ENCODE assay signal across 1 cellular context in the genomic region with DNA sequence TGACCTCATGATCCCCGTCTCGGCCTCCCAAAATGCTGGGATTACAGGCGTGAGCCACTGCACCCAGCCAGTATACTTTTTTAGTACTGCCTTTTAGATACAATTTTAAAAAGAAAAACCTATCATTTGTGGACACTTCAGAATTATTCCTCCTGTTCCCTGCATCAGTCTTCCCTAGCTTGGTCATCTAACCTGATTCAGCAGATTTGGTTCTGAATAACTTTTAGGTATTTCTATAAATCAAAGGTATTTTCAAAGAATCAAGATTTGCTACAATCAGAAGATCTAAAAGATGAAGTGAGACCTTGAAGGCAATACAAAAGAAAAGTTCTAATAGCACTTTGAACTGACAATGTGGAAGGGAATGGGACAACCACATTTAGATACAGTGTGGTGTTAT.
TF ChIP-seq lines count a peak whose summit lies in the region.

No MANE protein-coding gene starts in this region.

TF ChIP-seq in HepG2, 621 proteins besides CTCF, POLR2A, EP300 and RAD21:
- TF ChIP-seq ZNF260 (CRISPR knock-in tag; IDR thresholded peaks at IDR 0.05; ENCODE audit: borderline replicate concordance, low read depth) (no peak), MAFF (IDR thresholded peaks at IDR 0.05; ENCODE audit: low read depth, low read length) (peak; percentile 26; the same call in 1 of the 2 replicates), ZNF543 (CRISPR knock-in tag; IDR thresholded peaks at IDR 0.05) (no peak), MAFK (conservative IDR thresholded peaks at IDR 0.05 in 1 of 2, IDR thresholded peaks at IDR 0.05 in 1 of 2; ENCODE audit: low read length in 2 of 2) (peak; percentile 49 to 60; a peak in 3 of 4 replicates)
